In genomic region chr2:39913648-39914456, GRCh38 we compare ENCODE assay signal across 8 cellular contexts.
A peak's percentile ranks its signal among the peaks of the same experiment; 100 is the strongest.
DNase-seq lines count a peak whose midpoint lies in the region; ATAC-seq and TF ChIP-seq lines count a peak whose summit lies in the region.

No MANE protein-coding gene starts in this region.

- no peak overlapping the region for H3K27ac ChIP-seq in CD4-positive, alpha-beta T cell (ENCODE audit: low read depth, low read length)
- H3K27ac ChIP-seq in sigmoid colon: peak overlapping the region in 2 of 4 donors; percentile 22 to 27

- H3K36me3 ChIP-seq in sigmoid colon: no peaks in the 10 kb centered on the region

- no peaks in the 10 kb centered on the region for H3K27me3 Mint-ChIP-seq in CD4-positive, alpha-beta T cell
- no peaks in the 10 kb centered on the region; the same call in 1 of the 2 replicates for H3K27me3 Mint-ChIP-seq in WTC11 (ENCODE audit: low read depth)

- peak; percentile 63 for TF ChIP-seq CTCF in CD4-positive, alpha-beta T cell (IDR thresholded peaks at IDR 0.05)
- TF ChIP-seq CTCF in WTC11 (IDR thresholded peaks at IDR 0.05) (peak; percentile 42; the same call in 1 of the 2 replicates), sigmoid colon (IDR thresholded peaks at IDR 0.05) (peak; percentile 54 to 71 (median 67))

- H3K4me1 Mint-ChIP-seq in CD4-positive, alpha-beta T cell (ENCODE audit: low read depth): no peaks in the 10 kb centered on the region
- peaks cover 20% of the 10 kb centered on the region for H3K4me1 Mint-ChIP-seq in WTC11

- 33 to 42% methylated on average over 5 of the region's 5 CpGs for WGBS in sigmoid colon, 2 donors

- no peak for TF ChIP-seq EP300 in sigmoid colon (IDR thresholded peaks at IDR 0.05)

- no peaks in the 10 kb centered on the region for H3K9me3 Mint-ChIP-seq in CD4-positive, alpha-beta T cell
- no peaks in the 10 kb centered on the region for H3K9me3 Mint-ChIP-seq in WTC11

- no peak overlapping the region for H3K4me3 ChIP-seq in sigmoid colon

- POLR2A ChIA-PET in CD4-positive, alpha-beta T cell (lab: Charles Lee): interaction anchor here (0.6 kb wide), 1 partner anchor 515 kb away, joined by 3 read pairs; no protein-coding TSS in a partner anchor
- POLR2A ChIA-PET in WTC11 (lab: Charles Lee): no interaction called here

- H3K36me3 Mint-ChIP-seq in CD4-positive, alpha-beta T cell (ENCODE audit: low read depth): no peaks in the 10 kb centered on the region
- H3K36me3 Mint-ChIP-seq in WTC11: no peaks in the 10 kb centered on the region

- no peak overlapping the region for H3K4me3 Mint-ChIP-seq in CD4-positive, alpha-beta T cell
- no peak overlapping the region for H3K4me3 Mint-ChIP-seq in WTC11

- no peak for ATAC-seq in CD4-positive, alpha-beta T cell (ENCODE audit: poor library complexity)
- ATAC-seq in GM18867 (IDR thresholded peaks at IDR 0.05; ENCODE audit: unreplicated experiment) (peak; percentile 84), HG03139 (IDR thresholded peaks at IDR 0.05; ENCODE audit: unreplicated experiment) (peak; percentile 74), WTC11 (peak; percentile 78), left cardiac atrium (peak; percentile 66 to 78)

- no peaks in the 10 kb centered on the region for H3K27me3 ChIP-seq in CD4-positive, alpha-beta T cell (ENCODE audit: control insufficient read depth, insufficient read depth, low read length)
- no peaks in the 10 kb centered on the region for H3K27me3 ChIP-seq in sigmoid colon

- no peak for DNase-seq in CD4-positive, alpha-beta T cell
- DNase-seq in NCI-H2171 treated with DMSO at 0.1 percent for 48 hours (lab: John Stamatoyannopoulos, UW) (peak; percentile 56), WTC11 (ENCODE audit: low spot score) (no peak), left cardiac atrium (no peak), sigmoid colon (no peak), posterior cingulate gyrus (no peak)

- no peak for TF ChIP-seq POLR2A in sigmoid colon (IDR thresholded peaks at IDR 0.05)

- H3K4me1 ChIP-seq in sigmoid colon: peaks cover 0 to 8% (median 5%) of the 10 kb centered on the region in 4 donors

- H3K27ac Mint-ChIP-seq in CD4-positive, alpha-beta T cell: no peak overlapping the region
- H3K27ac Mint-ChIP-seq in WTC11: no peak overlapping the region

- H3K9me3 ChIP-seq in CD4-positive, alpha-beta T cell (ENCODE audit: control insufficient read depth, low read length): no peaks in the 10 kb centered on the region
- H3K9me3 ChIP-seq in sigmoid colon: no peaks in the 10 kb centered on the region

- CTCF ChIA-PET in CD4-positive, alpha-beta T cell (lab: Charles Lee): no interaction called here
- CTCF ChIA-PET in WTC11 (lab: Charles Lee): interaction anchor here (0.5 to 2.2 kb wide), 45 partner anchors 9 to 1785 kb away, joined by 3 to 46 read pairs (median 4); no protein-coding TSS in a partner anchor

- intact Hi-C loops in CD4-positive, alpha-beta T cell (cut with DNase I, micrococcal nuclease): loop anchor here (1.0 to 5.0 kb wide), 4 partner anchors 643 to 1869 kb away; no protein-coding TSS in a partner anchor
- intact Hi-C loops in left cardiac atrium (cut with DNase I): loop anchor here (1.0 to 10.0 kb wide), 6 partner anchors 641 to 1873 kb away; no protein-coding TSS in a partner anchor
- intact Hi-C loops in sigmoid colon (cut with DNase I): loop anchor here (2.0 to 10.0 kb wide), 5 partner anchors 541 to 1868 kb away; partner anchors contain the start of gene SLC8A1
- intact Hi-C loops in posterior cingulate gyrus (cut with DNase I): loop anchor here (1.0 to 5.0 kb wide), 2 partner anchors 638 to 1868 kb away; no protein-coding TSS in a partner anchor

TF ChIP-seq in WTC11, 78 proteins besides CTCF, POLR2A, EP300 and RAD21:
- TF ChIP-seq MAX (CRISPR knock-in tag; IDR thresholded peaks at IDR 0.05) (peak; percentile 86), NFYB (CRISPR knock-in tag; conservative IDR thresholded peaks at IDR 0.05; ENCODE audit: low read depth) (no peak)
